18 cellular contexts compared by ENCODE assay signal in genomic region chr15:80289558-80290277, GRCh38. TPM values are rescaled to one million over a fixed set of nuclear protein-coding genes. Genes with fewer than 3 reads are reported as not detected.
"Had no signal": no experiment of that assay in that cellular context is flagged by ENCODE, and none has a peak within 500 bp of the region (broad histone marks: within the 10 kb centered on the region; RNA-seq: fewer than 3 reads in every experiment).

No MANE protein-coding gene starts in this region.

- ATAC-seq: lower lobe of right lung, pancreas had no signal

- H3K27ac ChIP-seq: coronary artery, esophagus squamous epithelium, hepatocyte, lower lobe of right lung, pancreas, stomach, testis, upper lobe of left lung had no signal

- H3K9me3 ChIP-seq: esophagus squamous epithelium, lower lobe of right lung, pancreas, stomach, testis, upper lobe of left lung had no signal

- DNase-seq: activated CD4-positive, alpha-beta T cell treated with anti-CD3 and anti-CD28 coated beads, Interleukin-2, amount 10 ng/mL, durations not matched to agents 7 days and 5 days; activated effector memory CD4-positive, alpha-beta T cell treated with Interleukin-2 at 50 U/mL for 16 hours; activated naive CD4-positive, alpha-beta T cell treated with anti-CD3 and anti-CD28 coated beads, Interleukin-2, amount 50 U/mL, for 16 hours; esophagus squamous epithelium; lower lobe of right lung; midbrain; pancreas; stimulated activated CD4-positive, alpha-beta T cell treated with anti-CD3 and anti-CD28 coated beads, Interleukin-1b, Interleukin-23, amount 100 ng/mL, for 48 hours; stomach; testis; upper lobe of left lung had no signal

- H3K4me2 ChIP-seq: hepatocyte had no signal

- H3K4me1 ChIP-seq: esophagus squamous epithelium, lower lobe of right lung, pancreas, stomach, testis, upper lobe of left lung had no signal

- H3K27me3 ChIP-seq: hepatocyte, pancreas, testis, upper lobe of left lung had no signal

- FAIRE-seq: endothelial cell of umbilical vein, pancreas had no signal

- H3K36me3 ChIP-seq: esophagus squamous epithelium, lower lobe of right lung, pancreas, stomach, upper lobe of left lung had no signal

- H3K4me3 ChIP-seq: coronary artery, esophagus squamous epithelium, hepatocyte, lower lobe of right lung, pancreas, stomach, testis, upper lobe of left lung had no signal

RNA-seq across cellular contexts. Expression of gene CTXND1, which starts 37.7 kb away (rescaled TPM):
- total RNA-seq: activated CD4-positive, alpha-beta T cell treated with anti-CD3 and anti-CD28 coated beads, Interleukin-2, amount 10 ng/mL, durations not matched to agents 7 days and 5 days; activated CD8-positive, alpha-beta memory T cell treated with anti-CD3 and anti-CD28 coated beads for 36 hours; endothelial cell of umbilical vein; esophagus squamous epithelium; fibroblast of villous mesenchyme; glomerular endothelial cell; myocyte had no signal
- polyA plus RNA-seq: endothelial cell of umbilical vein had no signal
